Comparison of ENCODE assay signal across 8 cellular contexts in the genomic region with DNA sequence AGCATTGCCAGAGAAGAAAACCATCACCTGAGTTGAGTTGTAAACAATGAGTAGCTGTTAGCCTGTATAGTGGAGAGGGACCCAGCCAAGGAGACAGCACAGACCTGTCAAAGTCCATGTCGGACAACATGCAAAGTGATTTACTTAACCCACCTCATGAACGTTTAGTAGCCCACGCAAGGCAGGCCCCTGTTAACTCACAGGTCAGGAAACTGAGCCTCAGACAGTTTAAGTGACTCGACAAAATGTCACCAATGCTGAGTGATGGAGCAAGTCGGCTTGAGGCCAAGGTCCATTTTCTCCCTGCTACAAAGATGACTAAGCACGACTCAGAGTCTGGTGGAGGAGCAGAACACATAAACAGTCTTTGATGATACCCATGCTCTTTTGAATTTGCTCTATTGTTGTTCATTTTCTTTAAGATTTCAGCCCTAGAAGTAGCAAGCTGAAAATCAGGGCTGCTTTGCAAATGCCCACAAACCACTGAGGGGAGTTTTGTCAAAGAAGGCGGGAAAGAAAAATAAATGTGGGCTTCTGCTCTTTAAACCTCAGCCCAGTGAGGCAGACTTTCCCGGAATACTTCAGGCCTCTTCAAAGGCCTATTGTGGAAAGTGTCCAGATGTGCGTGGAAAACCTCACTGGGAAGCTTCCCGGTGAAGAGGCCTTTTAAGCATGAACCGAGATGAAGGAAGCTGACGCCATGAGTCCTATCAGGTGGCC.
DNase-seq lines count a peak whose midpoint lies in the region; ATAC-seq and TF ChIP-seq lines count a peak whose summit lies in the region.

No MANE protein-coding gene starts in this region.

- 46 to 50% methylated on average over 12 of the region's 12 CpGs for WGBS in thyroid gland, 2 donors

- no peaks in the 10 kb centered on the region for H3K9me3 ChIP-seq in thyroid gland

- no peak for ATAC-seq in GM21786 (IDR thresholded peaks at IDR 0.05; ENCODE audit: unreplicated experiment)

- no peak for TF ChIP-seq POLR2A in thyroid gland (IDR thresholded peaks at IDR 0.05)

- H3K27me3 ChIP-seq in thyroid gland, result no peaks in the 10 kb centered on the region

- no peaks in the 10 kb centered on the region for H3K36me3 ChIP-seq in thyroid gland

- intact Hi-C loops in thyroid gland (cut with DNase I), result no loop called here

- H3K4me3 ChIP-seq in thyroid gland (replicated peaks in 1 of 3), result no peak overlapping the region

- peaks cover 12 to 16% of the 10 kb centered on the region in 2 donors for H3K4me1 ChIP-seq in thyroid gland

- H3K27ac ChIP-seq in thyroid gland, result peak overlapping the region; percentile 12 to 55 (median 18)

- DNase-seq in GDM1 (lab: John Stamatoyannopoulos, UW), result peak; percentile 32
- peak; percentile 28 to 61 for DNase-seq in NOMO-1 (lab: John Stamatoyannopoulos, UW; ENCODE audit: unreplicated experiment in 2 of 2)
- DNase-seq in dermis microvascular lymphatic vessel endothelial cell (ENCODE audit: low read depth in 2 of 2), result peak; percentile 21 to 92
- DNase-seq in lung microvascular endothelial cell (ENCODE audit: low read depth in 2 of 2), result peak; percentile 57 to 97
- DNase-seq in thyroid gland, result peak; percentile 41 to 56
- no peak for DNase-seq in NCI-H1417 treated with DMSO at 0.1 percent for 48 hours (lab: John Stamatoyannopoulos, UW)
- DNase-seq in GM10266 (ENCODE audit: extremely low spot score), result no peak

- TF ChIP-seq CTCF in thyroid gland (IDR thresholded peaks at IDR 0.05) (no peak), GM10266 (IDR thresholded peaks at IDR 0.05; ENCODE audit: control insufficient read depth, insufficient read depth, low read depth, missing control alignments) (no peak)

Comparison
In these comparisons a context has a peak if more than half of its experiments do, and no peak if none do; other contexts are left out.
1. DNase-seq: peak in GDM1 (single experiment), NOMO-1 (2 of 2), dermis microvascular lymphatic vessel endothelial cell (2 of 2), lung microvascular endothelial cell (2 of 2) and thyroid gland (2 of 2); none in NCI-H1417 treated with DMSO at 0.1 percent for 48 hours (single experiment) and GM10266 (single experiment).